ENCODE assay signal across 19 cellular contexts in the genomic region with DNA sequence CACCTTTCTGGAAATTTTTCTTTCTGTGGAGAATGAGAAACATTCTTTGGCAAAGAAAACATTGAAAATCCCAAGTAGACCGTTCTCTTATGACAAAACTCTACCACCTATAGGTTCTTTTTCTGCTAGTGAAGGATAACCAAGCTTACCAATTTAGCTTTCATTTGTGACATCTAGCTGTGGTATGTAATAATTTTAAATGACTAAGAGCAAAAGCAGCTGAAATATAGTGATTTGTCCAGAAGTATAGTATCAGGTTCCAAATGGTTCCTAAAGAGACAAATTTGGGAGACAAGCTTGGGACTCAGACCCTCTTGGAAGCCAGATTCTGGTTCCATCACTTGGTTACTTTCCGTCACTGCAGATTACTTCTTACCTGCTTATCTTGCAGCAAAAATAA. TPM values are rescaled to one million over a fixed set of nuclear protein-coding genes. Genes with fewer than 3 reads are reported as not detected.
DNase-seq lines count a peak whose midpoint lies in the region; ATAC-seq and TF ChIP-seq lines count a peak whose summit lies in the region.
"Had no signal": no experiment of that assay in that cellular context is flagged by ENCODE, and none has a peak within 500 bp of the region (broad histone marks: within the 10 kb centered on the region; RNA-seq: fewer than 3 reads in every experiment).

No MANE protein-coding gene starts in this region.

- H3K9me3 ChIP-seq in SK-N-SH = no peaks in the 10 kb centered on the region
- H3K9me3 ChIP-seq in HAP-1 = no peaks in the 10 kb centered on the region
- H3K9me3 ChIP-seq in neural progenitor cell (ENCODE audit: low read depth) = no peaks in the 10 kb centered on the region
- H3K9me3 ChIP-seq: SJSA1 had no signal

- TF ChIP-seq CTCF in SK-N-SH (IDR thresholded peaks at IDR 0.05) (no peak), neural progenitor cell (IDR thresholded peaks at IDR 0.05) (no peak)

- H2AFZ ChIP-seq in SK-N-SH (ENCODE audit: low read depth) = no peak overlapping the region
- H2AFZ ChIP-seq in neural progenitor cell (replicated peaks) = no peak overlapping the region

- H3K36me3 ChIP-seq in SK-N-SH (replicated peaks in 1 of 2; ENCODE audit: control insufficient read depth in 1 of 2, insufficient read depth in 2 of 2, low read length in 1 of 2) = peaks cover 93 to 95% of the 10 kb centered on the region in 2 experiments
- peaks cover 93% of the 10 kb centered on the region for H3K36me3 ChIP-seq in HAP-1 (replicated peaks)
- peaks cover 60% of the 10 kb centered on the region for H3K36me3 ChIP-seq in neural progenitor cell

- no peaks in the 10 kb centered on the region for H3K9me2 ChIP-seq in SK-N-SH

- H3K4me3 Mint-ChIP-seq in neural progenitor cell = no peak overlapping the region

- no peak overlapping the region for H3K27ac Mint-ChIP-seq in neural progenitor cell

- H4K20me1 ChIP-seq in SK-N-SH (ENCODE audit: insufficient read depth) = peaks cover 5% of the 10 kb centered on the region
- H4K20me1 ChIP-seq in neural progenitor cell (ENCODE audit: low read depth) = peaks cover 77% of the 10 kb centered on the region

- H3K9ac ChIP-seq in SK-N-SH (no peak overlapping the region), neural progenitor cell (no peak overlapping the region)

- in situ Hi-C loops in HAP-1 (cut with MboI; ENCODE audit: low sequenced_read_pairs) = no loop called here

- no peaks in the 10 kb centered on the region for H3K27me3 Mint-ChIP-seq in neural progenitor cell (ENCODE audit: insufficient read depth, low read depth)

- H3F3A ChIP-seq in SK-N-SH (replicated peaks; ENCODE audit: insufficient read depth) (peaks cover 42% of the 10 kb centered on the region), neural progenitor cell (ENCODE audit: low read depth) (peaks cover 43% of the 10 kb centered on the region)

- peaks cover 70% of the 10 kb centered on the region for H3K79me2 ChIP-seq in SK-N-SH (ENCODE audit: insufficient read depth)
- peaks cover 83% of the 10 kb centered on the region for H3K79me2 ChIP-seq in neural progenitor cell (ENCODE audit: low read depth)

- H3K27ac ChIP-seq in SK-N-SH (ENCODE audit: low read depth in 2 of 2, low read length in 1 of 2) = peak overlapping the region in 1 of 2 experiments; percentile 18; a peak in 1 of 4 replicates
- no peak overlapping the region for H3K27ac ChIP-seq in neural progenitor cell
- H3K27ac ChIP-seq: C4-2B, SJSA1 had no signal

- POLR2A ChIA-PET in SK-N-SH (lab: Yijun Ruan, JAX) = no interaction called here

- no peak for ATAC-seq in HG02885 (IDR thresholded peaks at IDR 0.05; ENCODE audit: poor library complexity, unreplicated experiment)
- ATAC-seq: HepG2, Right ventricle myocardium inferior had no signal

- CTCF ChIA-PET in SK-N-SH (lab: Yijun Ruan, JAX) = no interaction called here

- TF ChIP-seq EP300 in SK-N-SH (IDR thresholded peaks at IDR 0.05; ENCODE audit: borderline replicate concordance in 1 of 2, low read depth in 1 of 2, low read length in 1 of 2) = no peak

- no peaks in the 10 kb centered on the region for H3K9me3 Mint-ChIP-seq in neural progenitor cell

- 90% methylated on average over 2 of the region's 2 CpGs for WGBS in SK-N-SH (ENCODE audit: low lambda C conversion rate)

- TF ChIP-seq RAD21 in SK-N-SH (IDR thresholded peaks at IDR 0.05; ENCODE audit: low read length) = no peak

- DNase-seq in EL (peak; percentile 50), HCEC 1CT (peak; percentile 48), SK-N-SH (no peak), iris pigment epithelial cell (ENCODE audit: low read depth) (peak; percentile 34), HAP-1 (ENCODE audit: low spot score in 2 of 2) (no peak), NOMO-1 treated with dmso at 0.1 percent for 144 hours (lab: John Stamatoyannopoulos, UW; ENCODE audit: unreplicated experiment) (no peak), neural progenitor cell (ENCODE audit: low spot score) (no peak)
- DNase-seq: KBM-7, NCI-H1105 treated with DMSO at 0.1 percent for 48 hours, NCI-H2081, NCI-H2171, NCI-H446, NCI-H526, OCI-M1 had no signal

- H3K4me1 Mint-ChIP-seq in neural progenitor cell = no peaks in the 10 kb centered on the region

- H3K4me1 ChIP-seq in SK-N-SH (ENCODE audit: control insufficient read depth in 1 of 2, insufficient read depth in 2 of 2, low read depth in 1 of 2, low read length in 1 of 2) = peaks cover 0 to 6% of the 10 kb centered on the region in 2 experiments; a peak in 3 of 4 replicates
- H3K4me1 ChIP-seq in HAP-1 = no peaks in the 10 kb centered on the region
- peaks cover 4% of the 10 kb centered on the region for H3K4me1 ChIP-seq in neural progenitor cell
- H3K4me1 ChIP-seq: SJSA1 had no signal

- no peaks in the 10 kb centered on the region for H3K27me3 ChIP-seq in SK-N-SH (ENCODE audit: insufficient read depth)
- H3K27me3 ChIP-seq in HAP-1 (ENCODE audit: low read depth) = no peaks in the 10 kb centered on the region
- no peaks in the 10 kb centered on the region for H3K27me3 ChIP-seq in neural progenitor cell
- H3K27me3 ChIP-seq: SJSA1 had no signal

- H3K4me2 ChIP-seq in SK-N-SH (no peak overlapping the region), neural progenitor cell (no peak overlapping the region)

- no peak overlapping the region for H3K4me3 ChIP-seq in SK-N-SH (ENCODE audit: low read depth in 2 of 2, low read length in 1 of 2)
- no peak overlapping the region for H3K4me3 ChIP-seq in HAP-1
- H3K4me3 ChIP-seq in neural progenitor cell = no peak overlapping the region
- H3K4me3 ChIP-seq: SJSA1 had no signal

- peaks cover 36% of the 10 kb centered on the region for H3K36me3 Mint-ChIP-seq in neural progenitor cell

TF ChIP-seq in SK-N-SH, 30 proteins besides CTCF, POLR2A, EP300 and RAD21:
- TF ChIP-seq NRF1 (IDR thresholded peaks at IDR 0.05; ENCODE audit: low read depth, low read length) (no peak), TEAD4 (IDR thresholded peaks at IDR 0.05; ENCODE audit: borderline replicate concordance, insufficient read depth) (no peak), FOSL2 (IDR thresholded peaks at IDR 0.05; ENCODE audit: borderline replicate concordance, low read depth) (peak; percentile 23; the same call in 1 of the 2 replicates)
- TF ChIP-seq, protein P1, sequence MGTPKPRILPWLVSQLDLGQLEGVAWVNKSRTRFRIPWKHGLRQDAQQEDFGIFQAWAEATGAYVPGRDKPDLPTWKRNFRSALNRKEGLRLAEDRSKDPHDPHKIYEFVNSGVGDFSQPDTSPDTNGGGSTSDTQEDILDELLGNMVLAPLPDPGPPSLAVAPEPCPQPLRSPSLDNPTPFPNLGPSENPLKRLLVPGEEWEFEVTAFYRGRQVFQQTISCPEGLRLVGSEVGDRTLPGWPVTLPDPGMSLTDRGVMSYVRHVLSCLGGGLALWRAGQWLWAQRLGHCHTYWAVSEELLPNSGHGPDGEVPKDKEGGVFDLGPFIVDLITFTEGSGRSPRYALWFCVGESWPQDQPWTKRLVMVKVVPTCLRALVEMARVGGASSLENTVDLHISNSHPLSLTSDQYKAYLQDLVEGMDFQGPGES (IDR thresholded peaks at IDR 0.05; ENCODE audit: low read depth, low read length) = no peak
TF ChIP-seq in SK-N-SH: peak in this region for 1.

RNA-seq across cellular contexts. Expression of a gene that starts 24.4 kb away (rescaled TPM):
- polyA plus RNA-seq in SK-N-SH (2012; rRNA removed) = 64.1 and 95.7 TPM in 2 replicates
- 59.1 and 60.1 TPM in 2 replicates for polyA plus RNA-seq in SK-N-SH (2012; cell fraction: cytosol; rRNA removed)
- polyA plus RNA-seq in SK-N-SH (2012; cell fraction: nucleus; rRNA removed) = 198 and 297 TPM in 2 replicates
- total RNA-seq in neural progenitor cell (ENCODE audit: low replicate concordance) = 353 and 491 TPM in 2 replicates

RNA-seq across cellular contexts. Expression of a gene that starts 50.2 kb away (rescaled TPM):
- 13.5 and 17.5 TPM in 2 replicates for polyA plus RNA-seq in SK-N-SH (2012; rRNA removed)
- 20.2 and 24.3 TPM in 2 replicates for polyA plus RNA-seq in SK-N-SH (2012; cell fraction: cytosol; rRNA removed)
- polyA plus RNA-seq in SK-N-SH (2012; cell fraction: nucleus; rRNA removed) = 7.3 and 18.3 TPM in 2 replicates
- total RNA-seq in neural progenitor cell (ENCODE audit: low replicate concordance) = 37.5 and 40.6 TPM in 2 replicates

Comparison
In these comparisons a context has a peak if more than half of its experiments do, and no peak if none do; other contexts are left out.
1. DNase-seq: peak in EL (single experiment), HCEC 1CT (single experiment) and iris pigment epithelial cell (single experiment); none in SK-N-SH (single experiment), HAP-1 (0 of 2), NOMO-1 treated with dmso at 0.1 percent for 144 hours (single experiment) and neural progenitor cell (single experiment).